In genomic region chr5:926416-927171, GRCh38 we compare ENCODE assay signal across 8 cellular contexts. TPM values are rescaled to one million over a fixed set of nuclear protein-coding genes. Genes with fewer than 3 reads are reported as not detected.
A peak's percentile ranks its signal among the peaks of the same experiment; 100 is the strongest.
DNase-seq lines count a peak whose midpoint lies in the region; ATAC-seq and TF ChIP-seq lines count a peak whose summit lies in the region.

No MANE protein-coding gene starts in this region.

- H3K4me3 ChIP-seq in parathyroid adenoma (ENCODE audit: low read depth, low read length), result peak overlapping the region; percentile 3

- H3K27ac ChIP-seq in parathyroid adenoma, result no peak overlapping the region

- no peaks in the 10 kb centered on the region for H3K79me2 ChIP-seq in parathyroid adenoma

- peak; percentile 84 for ATAC-seq in Right ventricle myocardium superior (ENCODE audit: poor library complexity)

- H3K36me3 ChIP-seq in parathyroid adenoma (ENCODE audit: control insufficient read depth, insufficient read depth, low read length), result no peaks in the 10 kb centered on the region

- no peaks in the 10 kb centered on the region for H3K9me3 ChIP-seq in parathyroid adenoma (ENCODE audit: control insufficient read depth, low read length)

- TF ChIP-seq CTCF in GM12873 (IDR thresholded peaks at IDR 0.05; ENCODE audit: insufficient read depth, low read depth, low read length, missing control alignments) (peak; percentile 39), parathyroid adenoma (IDR thresholded peaks at IDR 0.05) (peak; percentile 36)

- H3K4me2 ChIP-seq in parathyroid adenoma (ENCODE audit: low read length), result peak overlapping the region; percentile 83

- no peak overlapping the region for H3K9ac ChIP-seq in parathyroid adenoma

- no peaks in the 10 kb centered on the region for H3K4me1 ChIP-seq in parathyroid adenoma

- DNase-seq in activated T-cell treated with anti-CD3 and anti-CD28 coated beads for 48 hours (ENCODE audit: low read depth), result peak; percentile 33
- peak; percentile 49 for DNase-seq in Right ventricle myocardium superior
- no peak for DNase-seq in pons (ENCODE audit: low spot score)
- DNase-seq in occipital lobe (lab: John Stamatoyannopoulos, UW), result no peak
- no peak for DNase-seq in NCI-H2196 treated with DMSO at 0.1 percent for 48 hours (lab: John Stamatoyannopoulos, UW; ENCODE audit: unreplicated experiment)
- DNase-seq in LoVo (ENCODE audit: low spot score), result no peak

- peaks cover 3% of the 10 kb centered on the region for H3K27me3 ChIP-seq in parathyroid adenoma (ENCODE audit: control insufficient read depth, insufficient read depth, low read length)

- intact Hi-C loops in Right ventricle myocardium superior (cut with DNase I), result no loop called here

- peak overlapping the region; percentile 89 for H2AFZ ChIP-seq in parathyroid adenoma

RNA-seq across cellular contexts. Expression of gene TRIP13, which starts 33.9 kb away (rescaled TPM):
- 0.48 TPM for total RNA-seq in Right ventricle myocardium superior
- 7.5 TPM for total RNA-seq in occipital lobe

RNA-seq across cellular contexts. Expression of gene BRD9, which starts 34.0 kb away (rescaled TPM):
- 28.0 TPM for total RNA-seq in Right ventricle myocardium superior
- total RNA-seq in occipital lobe, result 36.5 TPM

Comparison
In these comparisons a context has a peak if more than half of its experiments do, and no peak if none do; other contexts are left out.
1. DNase-seq: peak in activated T-cell treated with anti-CD3 and anti-CD28 coated beads for 48 hours (single experiment) and Right ventricle myocardium superior (single experiment); none in pons (single experiment), occipital lobe (single experiment), NCI-H2196 treated with DMSO at 0.1 percent for 48 hours (single experiment) and LoVo (single experiment).